ENCODE assay signal across 16 cellular contexts in the genomic region with DNA sequence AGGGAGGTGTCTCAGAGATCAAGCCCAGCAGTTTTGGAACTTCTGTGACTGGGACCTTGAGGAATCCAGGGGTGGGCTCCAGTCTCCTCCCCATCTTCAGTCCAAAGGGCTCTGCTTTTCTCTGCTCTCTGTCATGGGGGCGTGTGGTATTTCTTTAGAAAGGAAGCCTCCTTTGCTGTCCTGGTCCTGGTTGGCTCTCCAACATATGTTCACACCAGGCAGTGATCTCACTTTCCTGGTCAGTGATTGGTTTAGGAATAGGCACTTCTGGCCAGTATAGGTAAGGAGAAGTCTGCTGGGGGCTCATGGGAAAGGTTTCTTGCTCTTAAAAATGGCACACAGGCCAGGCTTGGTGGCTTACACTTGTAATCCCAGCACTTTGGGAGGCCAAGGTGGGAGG.
A peak's percentile ranks its signal among the peaks of the same experiment; 100 is the strongest.
DNase-seq lines count a peak whose midpoint lies in the region; ATAC-seq, FAIRE-seq and TF ChIP-seq lines count a peak whose summit lies in the region.
"Had no signal": no experiment of that assay in that cellular context is flagged by ENCODE, and none has a peak within 500 bp of the region (broad histone marks: within the 10 kb centered on the region; RNA-seq: fewer than 3 reads in every experiment).

No MANE protein-coding gene starts in this region.

- ATAC-seq in GM12878, result no peak; the same call in 1 of the 3 replicates
- no peak for ATAC-seq in pancreas

- no peak for TF ChIP-seq CTCF in GM12878 (IDR thresholded peaks at IDR 0.05 in 2 of 3, conservative IDR thresholded peaks at IDR 0.05 in 1 of 3; ENCODE audit: control insufficient read depth in 2 of 3, extremely low read depth in 1 of 3, insufficient read depth in 1 of 3, low read depth in 3 of 3, low read length in 3 of 3)
- TF ChIP-seq CTCF in mesothelial cell of epicardium (IDR thresholded peaks at IDR 0.05; ENCODE audit: unreplicated experiment), result no peak
- no peak for TF ChIP-seq CTCF in pancreas (IDR thresholded peaks at IDR 0.05)

- H3K9me3 Mint-ChIP-seq in mesothelial cell of epicardium, result no peaks in the 10 kb centered on the region
- H3K9me3 Mint-ChIP-seq in T-helper 2 cell treated with Interferon-gamma antibody and Interleukin-4, amounts not matched to agents 5 μg/mL and 100 μg/mL, for 36 hours, result no peaks in the 10 kb centered on the region
- H3K9me3 Mint-ChIP-seq: activated naive CD8-positive, alpha-beta T cell treated with anti-CD3 and anti-CD28 coated beads, Interleukin-2, amount 10 ng/mL, durations not matched to agents 7 days and 5 days had no signal

- H3K79me2 ChIP-seq in GM12878 (ENCODE audit: control insufficient read depth, insufficient read depth, low read length), result no peaks in the 10 kb centered on the region

- no peak for TF ChIP-seq RAD21 in GM12878 (IDR thresholded peaks at IDR 0.05; ENCODE audit: insufficient read depth, low read depth, low read length)

- CTCF ChIA-PET in GM12878 (lab: Yijun Ruan, JAX), result interaction anchor here (1.2 to 1.3 kb wide), 2 partner anchors 47 to 49 kb away, joined by 3 read pairs; no protein-coding TSS in a partner anchor

- H3K4me3 ChIP-seq in BLaER1 treated with 17β-estradiol and CSF1 and Interleukin-3, amounts not matched to agents 10 nM and 100 nM, result no peak overlapping the region
- H3K4me3 ChIP-seq in GM12878 (no peak overlapping the region), stomach smooth muscle (ENCODE audit: low read length in 2 of 2) (peak overlapping the region in 1 of 2 donors; percentile 58), pancreas (no peak overlapping the region)
- H3K4me3 ChIP-seq: cardiac muscle cell had no signal

- WGBS in GM12878 (ENCODE audit: insufficient coverage, insufficient replicate concordance, low lambda C conversion rate, missing lambda C conversion rate), result 38% methylated on average over 1 of the region's 1 CpG
- WGBS in pancreas, 2 donors, result 65 to 86% methylated on average over 1 of the region's 1 CpG

- no peaks in the 10 kb centered on the region for H4K20me1 ChIP-seq in BLaER1 treated with 17β-estradiol and CSF1 and Interleukin-3, amounts not matched to agents 10 nM and 100 nM
- H4K20me1 ChIP-seq in GM12878 (ENCODE audit: control insufficient read depth, insufficient read depth), result no peaks in the 10 kb centered on the region

- intact Hi-C loops in GM12878 (cut with micrococcal nuclease; ENCODE audit: unreplicated experiment) (no loop called here), pancreas (cut with DNase I) (no loop called here)

- H3K4me1 Mint-ChIP-seq in mesothelial cell of epicardium, result peaks cover 34% of the 10 kb centered on the region
- peaks cover 3% of the 10 kb centered on the region for H3K4me1 Mint-ChIP-seq in T-helper 2 cell treated with Interferon-gamma antibody and Interleukin-4, amounts not matched to agents 5 μg/mL and 100 μg/mL, for 36 hours (ENCODE audit: low read depth)

- H3K27ac ChIP-seq in BLaER1 treated with 17β-estradiol and CSF1 and Interleukin-3, amounts not matched to agents 10 nM and 100 nM, result 0 out of 22 replicates have a peak overlapping the region, but pooled peaks of 1 of the 11 experiments have one; percentile 69
- peak overlapping the region; percentile 29; the same call in 1 of the 2 replicates for H3K27ac ChIP-seq in GM12878 (ENCODE audit: control insufficient read depth, insufficient read depth)
- peak overlapping the region; percentile 86 for H3K27ac ChIP-seq in stomach smooth muscle (ENCODE audit: low read length)
- H3K27ac ChIP-seq in pancreas, result no peak overlapping the region
- H3K27ac ChIP-seq: cardiac muscle cell had no signal

- RAD21 ChIA-PET in GM12878 (lab: Charles Lee; ENCODE audit: unreplicated experiment), result interaction anchor here (1.6 kb wide), 1 partner anchor 13 kb away, joined by 3 read pairs; no protein-coding TSS in a partner anchor

- peak overlapping the region; percentile 95 for H3K27ac Mint-ChIP-seq in mesothelial cell of epicardium
- H3K27ac Mint-ChIP-seq in T-helper 2 cell treated with Interferon-gamma antibody and Interleukin-4, amounts not matched to agents 5 μg/mL and 100 μg/mL, for 36 hours, result no peak overlapping the region
- H3K27ac Mint-ChIP-seq: activated naive CD8-positive, alpha-beta T cell treated with anti-CD3 and anti-CD28 coated beads, Interleukin-2, amount 10 ng/mL, durations not matched to agents 7 days and 5 days had no signal

- SMC1A ChIA-PET in GM12878 (lab: Charles Lee; ENCODE audit: uncharacterized antibody, unreplicated experiment), result interaction anchor here (0.5 to 1.5 kb wide), 3 partner anchors 48 to 261 kb away, joined by 3 to 6 read pairs (median 5); no protein-coding TSS in a partner anchor

- H3K4me2 ChIP-seq in BLaER1 treated with 17β-estradiol and CSF1 and Interleukin-3, amounts not matched to agents 10 nM and 100 nM, result peak overlapping the region in 9 of 11 experiments; percentile 25 to 95 (median 91); a peak in 17 of 22 replicates
- 0 out of 2 replicates have a peak overlapping the region, but pooled peaks have one; percentile 22 for H3K4me2 ChIP-seq in GM12878 (ENCODE audit: control insufficient read depth, insufficient read depth)

- TF ChIP-seq EP300 in GM12878 (IDR thresholded peaks at IDR 0.05; ENCODE audit: borderline replicate concordance in 1 of 2, control insufficient read depth in 1 of 2, low read depth in 2 of 2, low read length in 2 of 2), result no peak

- H2AFZ ChIP-seq in GM12878 (ENCODE audit: control insufficient read depth, low read depth, low read length), result peak overlapping the region; percentile 28; the same call in 1 of the 2 replicates

- no peak overlapping the region for H3K4me3 Mint-ChIP-seq in mesothelial cell of epicardium
- H3K4me3 Mint-ChIP-seq in T-helper 2 cell treated with Interferon-gamma antibody and Interleukin-4, amounts not matched to agents 5 μg/mL and 100 μg/mL, for 36 hours, result no peak overlapping the region
- H3K4me3 Mint-ChIP-seq: activated naive CD8-positive, alpha-beta T cell treated with anti-CD3 and anti-CD28 coated beads, Interleukin-2, amount 10 ng/mL, durations not matched to agents 7 days and 5 days had no signal

- DNase-seq in GM12878 (ENCODE audit: low read depth, low spot score) (no peak), mesothelial cell of epicardium (ENCODE audit: low spot score in 2 of 2, unreplicated experiment in 2 of 2) (no peak), kidney glomerular epithelial cell (lab: John Stamatoyannopoulos, UW) (no peak), NCI-H526 (lab: John Stamatoyannopoulos, UW) (no peak), pancreas (no peak)
- no peak for DNase-seq in T-helper 2 cell treated with Interferon-gamma antibody and Interleukin-4, amounts not matched to agents 5 μg/mL and 100 μg/mL, for 36 hours (ENCODE audit: low spot score)
- DNase-seq: activated CD4-positive, alpha-beta T cell treated with anti-CD3 and anti-CD28 coated beads, Interleukin-2, amount 50 U/mL, for 4 hours; activated naive CD8-positive, alpha-beta T cell treated with anti-CD3 and anti-CD28 coated beads, Interleukin-2, amount 10 ng/mL, durations not matched to agents 7 days and 5 days; activated T-cell treated with anti-CD3 and anti-CD28 coated beads, Interleukin-2, amount 50 U/mL, for 48 hours; Karpas-422; NCI-H1105 treated with DMSO at 0.1 percent for 48 hours; RPMI8226 had no signal

- TF ChIP-seq POLR2A in GM12878 (IDR thresholded peaks at IDR 0.05; ENCODE audit: low read depth, low read length), result no peak

- BruUV-seq in GM12878 (replicated peaks; lab: Mats Ljungman, UMichigan), result no TSS peak

- no peaks in the 10 kb centered on the region for H3K36me3 ChIP-seq in BLaER1 treated with 17β-estradiol and CSF1 and Interleukin-3, amounts not matched to agents 10 nM and 100 nM
- H3K36me3 ChIP-seq in GM12878 (ENCODE audit: control insufficient read depth in 2 of 2, insufficient read depth in 2 of 2, low read length in 1 of 2) (no peaks in the 10 kb centered on the region), stomach smooth muscle (ENCODE audit: control insufficient read depth in 2 of 2, insufficient read depth in 2 of 2, low read length in 2 of 2) (no peaks in the 10 kb centered on the region), pancreas (no peaks in the 10 kb centered on the region)
- H3K36me3 ChIP-seq: cardiac muscle cell had no signal

- H3K27me3 ChIP-seq in BLaER1 treated with 17β-estradiol and CSF1 and Interleukin-3, amounts not matched to agents 10 nM and 100 nM, result peaks cover 0 to 9% (median 0%) of the 10 kb centered on the region in 11 experiments; a peak in 1 of 22 replicates
- H3K27me3 ChIP-seq in GM12878 (replicated peaks in 1 of 2; ENCODE audit: control insufficient read depth in 2 of 2, insufficient read depth in 2 of 2, low read length in 1 of 2) (no peaks in the 10 kb centered on the region), stomach smooth muscle (ENCODE audit: control insufficient read depth in 1 of 2, insufficient read depth in 2 of 2, low read length in 2 of 2) (no peaks in the 10 kb centered on the region), pancreas (peaks cover 0 to 3% (median 0%) of the 10 kb centered on the region in 4 donors)
- H3K27me3 ChIP-seq: cardiac muscle cell had no signal

- FAIRE-seq in GM12878 (lab: Jason Lieb, UNC), result peak; percentile 54
- FAIRE-seq in pancreas (lab: Jason Lieb, UNC), result no peak
- FAIRE-seq: GM12891 had no signal

- H3K36me3 Mint-ChIP-seq in mesothelial cell of epicardium, result no peaks in the 10 kb centered on the region
- H3K36me3 Mint-ChIP-seq in T-helper 2 cell treated with Interferon-gamma antibody and Interleukin-4, amounts not matched to agents 5 μg/mL and 100 μg/mL, for 36 hours (ENCODE audit: low read depth), result no peaks in the 10 kb centered on the region
- H3K36me3 Mint-ChIP-seq: activated naive CD8-positive, alpha-beta T cell treated with anti-CD3 and anti-CD28 coated beads, Interleukin-2, amount 10 ng/mL, durations not matched to agents 7 days and 5 days had no signal

- POLR2A ChIA-PET in GM12878 (lab: Charles Lee), result interaction anchor here (0.6 kb wide), 1 partner anchor 1837 kb away, joined by 3 read pairs; no protein-coding TSS in a partner anchor

- no peaks in the 10 kb centered on the region for H3K27me3 Mint-ChIP-seq in mesothelial cell of epicardium (ENCODE audit: low read depth)
- peaks cover 2% of the 10 kb centered on the region for H3K27me3 Mint-ChIP-seq in T-helper 2 cell treated with Interferon-gamma antibody and Interleukin-4, amounts not matched to agents 5 μg/mL and 100 μg/mL, for 36 hours (ENCODE audit: low read depth)

- H3K4me1 ChIP-seq in BLaER1 treated with 17β-estradiol and CSF1 and Interleukin-3, amounts not matched to agents 10 nM and 100 nM, result peaks cover 30 to 66% (median 63%) of the 10 kb centered on the region in 10 experiments
- H3K4me1 ChIP-seq in GM12878 (ENCODE audit: control insufficient read depth, insufficient read depth, low read length), result peaks cover 32% of the 10 kb centered on the region
- peaks cover 68% of the 10 kb centered on the region for H3K4me1 ChIP-seq in stomach smooth muscle (ENCODE audit: control insufficient read depth, insufficient read depth, low read length)
- peaks cover 0 to 20% (median 5%) of the 10 kb centered on the region in 3 donors for H3K4me1 ChIP-seq in pancreas

- H3K9ac ChIP-seq in BLaER1 treated with 17β-estradiol and CSF1 and Interleukin-3, amounts not matched to agents 10 nM and 100 nM, result no peak overlapping the region
- no peak overlapping the region for H3K9ac ChIP-seq in GM12878 (ENCODE audit: control insufficient read depth, insufficient read depth, low read length)
- H3K9ac ChIP-seq in stomach smooth muscle (ENCODE audit: low read length in 2 of 2), result no peak overlapping the region

- in situ Hi-C loops in GM12878 (cut with MboI), result no loop called here

- no peaks in the 10 kb centered on the region for H3K9me3 ChIP-seq in BLaER1 treated with 17β-estradiol and CSF1 and Interleukin-3, amounts not matched to agents 10 nM and 100 nM (replicated peaks in 1 of 11)
- H3K9me3 ChIP-seq in GM12878 (replicated peaks; ENCODE audit: control insufficient read depth, insufficient read depth, low read length) (no peaks in the 10 kb centered on the region), stomach smooth muscle (ENCODE audit: control insufficient read depth in 2 of 2, low read length in 2 of 2) (no peaks in the 10 kb centered on the region), pancreas (no peaks in the 10 kb centered on the region)

Comparison
In these comparisons a context has a peak if more than half of its experiments do, and no peak if none do; other contexts are left out.
1. H3K27ac ChIP-seq: peak in GM12878 (single experiment) and stomach smooth muscle (single experiment); none in pancreas (0 of 4).